ENCODE assay signal across 22 cellular contexts in the genomic region with DNA sequence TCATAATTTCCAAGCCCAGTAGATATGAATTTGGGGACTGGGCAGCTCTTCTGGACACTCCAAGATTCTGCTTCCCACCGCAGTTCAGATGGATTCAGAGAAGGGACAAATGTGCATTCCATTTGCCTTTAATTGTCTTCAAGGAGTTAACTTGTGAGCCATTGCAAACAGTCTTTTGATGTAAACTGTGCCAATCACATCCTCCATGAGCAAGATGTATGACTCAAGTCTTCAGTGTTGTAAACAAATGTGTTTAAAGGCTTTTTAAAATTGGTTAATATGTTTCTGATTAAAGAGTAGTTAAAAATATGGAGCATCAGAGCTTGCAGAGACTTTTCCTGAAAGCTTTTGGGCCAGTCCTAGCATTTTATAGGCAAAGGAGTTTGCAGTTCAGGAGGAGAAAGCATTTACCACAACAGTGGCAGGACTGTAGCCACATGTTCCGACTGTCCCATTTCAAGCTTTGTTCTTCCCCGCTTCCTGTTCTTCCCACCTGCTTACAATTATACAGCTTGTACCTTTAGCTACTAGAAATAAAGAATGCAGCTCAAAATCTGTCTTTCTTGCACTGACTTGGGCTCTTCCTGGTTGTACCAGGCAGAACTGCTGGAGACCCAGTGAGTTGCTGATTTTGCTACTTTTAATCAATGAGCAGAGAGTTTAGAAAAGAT. TPM values are rescaled to one million over a fixed set of nuclear protein-coding genes. Genes with fewer than 3 reads are reported as not detected.
"Had no signal": no experiment of that assay in that cellular context is flagged by ENCODE, and none has a peak within 500 bp of the region (broad histone marks: within the 10 kb centered on the region; RNA-seq: fewer than 3 reads in every experiment).

No MANE protein-coding gene starts in this region.

- H3K4me1 ChIP-seq: heart left ventricle, lower lobe of right lung, psoas muscle, suprapubic skin, upper lobe of left lung had no signal

- H3K4me1 Mint-ChIP-seq: endodermal cell had no signal

- ATAC-seq: heart left ventricle, lower lobe of right lung, psoas muscle had no signal

- H3K27ac Mint-ChIP-seq: activated T-helper 1 cell treated with anti-CD3 and anti-CD28 coated beads, Interleukin-12 subunit alpha, Interleukin-12 subunit beta, Interleukin-2, Interleukin-4 antibody, amounts not matched to agents 30 ng/mL and 10 ng/mL and 1 ng/mL, durations not matched to agents 14 hours and 24 hours and 36 hours; endodermal cell; immature natural killer cell; nephron progenitor cell; stimulated activated naive CD8-positive, alpha-beta T cell treated with anti-CD3 and anti-CD28 coated beads, Interleukin-15, Interleukin-2, amounts not matched to agents 100 ng/mL and 50 ng/mL, for 24 hours had no signal

- H3K9me3 Mint-ChIP-seq: activated T-helper 1 cell treated with anti-CD3 and anti-CD28 coated beads, Interleukin-12 subunit alpha, Interleukin-12 subunit beta, Interleukin-2, Interleukin-4 antibody, amounts not matched to agents 30 ng/mL and 10 ng/mL and 1 ng/mL, durations not matched to agents 14 hours and 24 hours and 36 hours; endodermal cell; immature natural killer cell; nephron progenitor cell; stimulated activated naive CD8-positive, alpha-beta T cell treated with anti-CD3 and anti-CD28 coated beads, Interleukin-15, Interleukin-2, amounts not matched to agents 100 ng/mL and 50 ng/mL, for 24 hours had no signal

- H3K27me3 ChIP-seq: upper lobe of left lung had no signal

- H3K4me3 ChIP-seq: heart left ventricle, lower lobe of right lung, psoas muscle, sigmoid colon, spleen, suprapubic skin, upper lobe of left lung had no signal

- H3K36me3 ChIP-seq: heart left ventricle, lower lobe of right lung, sigmoid colon, spleen, suprapubic skin, upper lobe of left lung had no signal

- H3K27ac ChIP-seq: heart left ventricle, lower lobe of right lung, psoas muscle, sigmoid colon, spleen, suprapubic skin, upper lobe of left lung had no signal

- H3K4me3 Mint-ChIP-seq: activated T-helper 1 cell treated with anti-CD3 and anti-CD28 coated beads, Interleukin-12 subunit alpha, Interleukin-12 subunit beta, Interleukin-2, Interleukin-4 antibody, amounts not matched to agents 30 ng/mL and 10 ng/mL and 1 ng/mL, durations not matched to agents 14 hours and 24 hours and 36 hours; endodermal cell; immature natural killer cell; nephron progenitor cell; stimulated activated naive CD8-positive, alpha-beta T cell treated with anti-CD3 and anti-CD28 coated beads, Interleukin-15, Interleukin-2, amounts not matched to agents 100 ng/mL and 50 ng/mL, for 24 hours had no signal

- H3K9me3 ChIP-seq: heart left ventricle, lower lobe of right lung, psoas muscle, sigmoid colon, spleen, suprapubic skin, upper lobe of left lung had no signal

- H3K36me3 Mint-ChIP-seq: immature natural killer cell had no signal

- DNase-seq: activated CD4-positive, alpha-beta T cell treated with anti-CD3 and anti-CD28 coated beads, Interleukin-2, amount 50 U/mL, for 1 hour; activated CD4-positive, CD25-positive, alpha-beta regulatory T cell; activated CD8-positive, alpha-beta memory T cell treated with anti-CD3 and anti-CD28 coated beads for 24 hours; aorta; endodermal cell; foreskin melanocyte; heart left ventricle; immature natural killer cell; lower lobe of right lung; nephron progenitor cell; occipital lobe; psoas muscle; sigmoid colon; spleen; upper lobe of left lung had no signal

RNA-seq across cellular contexts. Expression of a gene that starts 6.2 kb away (rescaled TPM):
- total RNA-seq: activated T-helper 1 cell treated with anti-CD3 and anti-CD28 coated beads, Interleukin-12 subunit alpha, Interleukin-12 subunit beta, Interleukin-2, Interleukin-4 antibody, amounts not matched to agents 30 ng/mL and 10 ng/mL and 1 ng/mL, durations not matched to agents 14 hours and 24 hours and 36 hours; chondrocyte; dermis microvascular lymphatic vessel endothelial cell; occipital lobe had no signal

RNA-seq across cellular contexts. Expression of a gene that starts 49.8 kb away (rescaled TPM):
- total RNA-seq: activated T-helper 1 cell treated with anti-CD3 and anti-CD28 coated beads, Interleukin-12 subunit alpha, Interleukin-12 subunit beta, Interleukin-2, Interleukin-4 antibody, amounts not matched to agents 30 ng/mL and 10 ng/mL and 1 ng/mL, durations not matched to agents 14 hours and 24 hours and 36 hours; aorta; chondrocyte; dermis microvascular lymphatic vessel endothelial cell; endodermal cell; heart left ventricle; lower lobe of right lung; occipital lobe; psoas muscle; sigmoid colon; spleen; suprapubic skin; T-helper 2 cell treated with Interferon-gamma antibody and Interleukin-4, amounts not matched to agents 100 ng/mL and 5 ng/mL, for 36 hours; upper lobe of left lung had no signal
- polyA plus RNA-seq: aorta, esophagus, heart left ventricle, immature natural killer cell, psoas muscle, sigmoid colon, spleen had no signal
